1 cellular context compared by ENCODE assay signal in genomic region chr16:22188595-22189442, GRCh38.
A peak's percentile ranks its signal among the peaks of the same experiment; 100 is the strongest.
TF ChIP-seq lines count a peak whose summit lies in the region.

No MANE protein-coding gene starts in this region.

TF ChIP-seq in HepG2, 621 proteins besides CTCF, POLR2A, EP300 and RAD21 (continued from another document and continues in another):
- TF ChIP-seq, protein P1, sequence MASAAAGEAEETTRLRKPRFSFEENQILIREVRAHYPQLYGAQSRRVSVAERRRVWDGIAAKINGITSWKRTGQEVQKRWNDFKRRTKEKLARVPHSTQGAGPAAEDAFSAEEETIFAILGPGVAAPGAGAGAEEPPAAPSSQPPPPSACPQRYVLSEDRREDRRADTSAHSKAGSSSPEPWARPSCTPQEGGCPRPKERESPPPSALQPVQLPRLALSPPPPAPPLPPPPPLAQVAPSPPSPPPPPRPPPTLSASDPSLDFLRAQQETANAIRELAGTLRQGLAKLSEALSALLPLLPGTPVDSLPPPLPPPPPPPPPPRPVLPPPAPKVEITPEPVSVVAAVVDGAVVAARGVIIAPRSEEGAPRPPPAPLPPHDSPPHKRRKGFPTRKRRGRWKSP (CRISPR knock-in tag; IDR thresholded peaks at IDR 0.05): no peak
- TF ChIP-seq CHD4 (IDR thresholded peaks at IDR 0.05; ENCODE audit: borderline replicate concordance, low read length) (no peak), REXO4 (CRISPR knock-in tag; IDR thresholded peaks at IDR 0.05; ENCODE audit: borderline replicate concordance) (no peak), GATA4 (IDR thresholded peaks at IDR 0.05; ENCODE audit: borderline replicate concordance, low read depth) (no peak), ZNF207 (IDR thresholded peaks at IDR 0.05; ENCODE audit: borderline replicate concordance) (no peak), ZFYVE20 (CRISPR knock-in tag; IDR thresholded peaks at IDR 0.05; ENCODE audit: borderline replicate concordance, low read depth) (no peak), MAX (IDR thresholded peaks at IDR 0.05) (no peak), SNAPC2 (CRISPR knock-in tag; IDR thresholded peaks at IDR 0.05) (no peak), ZNF550 (CRISPR knock-in tag; IDR thresholded peaks at IDR 0.05; ENCODE audit: borderline replicate concordance) (no peak), ZNF446 (CRISPR knock-in tag; IDR thresholded peaks at IDR 0.05) (no peak), MYC (CRISPR knock-in tag; IDR thresholded peaks at IDR 0.05; ENCODE audit: borderline replicate concordance) (no peak), HOXA3 (CRISPR knock-in tag; IDR thresholded peaks at IDR 0.05) (peak; percentile 43; the same call in 1 of the 2 replicates), RFXANK (CRISPR knock-in tag; IDR thresholded peaks at IDR 0.05) (no peak), RBAK (CRISPR knock-in tag; IDR thresholded peaks at IDR 0.05) (no peak), ZNF234 (CRISPR knock-in tag; conservative IDR thresholded peaks at IDR 0.05) (no peak), ZNF816 (CRISPR knock-in tag; IDR thresholded peaks at IDR 0.05; ENCODE audit: borderline replicate concordance) (no peak), MIER2 (CRISPR knock-in tag; IDR thresholded peaks at IDR 0.05) (no peak; the same call in 1 of the 2 replicates), TRIM22 (IDR thresholded peaks at IDR 0.05) (no peak), ZEB1 (IDR thresholded peaks at IDR 0.05; ENCODE audit: insufficient replicate concordance, low read depth) (no peak), HMGXB3 (CRISPR knock-in tag; IDR thresholded peaks at IDR 0.05; ENCODE audit: borderline replicate concordance) (peak; percentile 71; the same call in 1 of the 2 replicates), ZNF484 (CRISPR knock-in tag; IDR thresholded peaks at IDR 0.05; ENCODE audit: borderline replicate concordance, low read depth) (no peak), ZBTB7B (CRISPR knock-in tag; IDR thresholded peaks at IDR 0.05) (no peak), CBFB (CRISPR knock-in tag; IDR thresholded peaks at IDR 0.05) (no peak), ZNF496 (CRISPR knock-in tag; IDR thresholded peaks at IDR 0.05; ENCODE audit: insufficient replicate concordance) (no peak), ZNF280B (CRISPR knock-in tag; IDR thresholded peaks at IDR 0.05; ENCODE audit: borderline replicate concordance) (no peak), ZNF546 (CRISPR knock-in tag; conservative IDR thresholded peaks at IDR 0.05) (no peak; the same call in 1 of the 2 replicates), ZNF3 (CRISPR knock-in tag; IDR thresholded peaks at IDR 0.05) (no peak), PHF8 (CRISPR knock-in tag; IDR thresholded peaks at IDR 0.05) (no peak), ZNF333 (CRISPR knock-in tag; IDR thresholded peaks at IDR 0.05; ENCODE audit: borderline replicate concordance) (no peak), MIER3 (CRISPR knock-in tag; IDR thresholded peaks at IDR 0.05; ENCODE audit: borderline replicate concordance) (no peak), UBTF (CRISPR knock-in tag; IDR thresholded peaks at IDR 0.05) (no peak), MXI1 (IDR thresholded peaks at IDR 0.05; ENCODE audit: borderline replicate concordance, low read depth, low read length) (peak; percentile 32; the same call in 1 of the 3 replicates), HOMEZ (CRISPR knock-in tag; IDR thresholded peaks at IDR 0.05; ENCODE audit: low read depth) (no peak), ZNF597 (CRISPR knock-in tag; IDR thresholded peaks at IDR 0.05) (no peak), ZNF292 (CRISPR knock-in tag; IDR thresholded peaks at IDR 0.05; ENCODE audit: borderline replicate concordance, low read depth) (no peak), ZMYM4 (CRISPR knock-in tag; IDR thresholded peaks at IDR 0.05) (peak; percentile 48; the same call in 1 of the 2 replicates), ZNF251 (CRISPR knock-in tag; IDR thresholded peaks at IDR 0.05) (no peak), ZMAT3 (CRISPR knock-in tag; conservative IDR thresholded peaks at IDR 0.05) (no peak)
- TF ChIP-seq, protein P2, sequence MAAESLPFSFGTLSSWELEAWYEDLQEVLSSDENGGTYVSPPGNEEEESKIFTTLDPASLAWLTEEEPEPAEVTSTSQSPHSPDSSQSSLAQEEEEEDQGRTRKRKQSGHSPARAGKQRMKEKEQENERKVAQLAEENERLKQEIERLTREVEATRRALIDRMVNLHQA (CRISPR knock-in tag; IDR thresholded peaks at IDR 0.05): no peak
